Comparison of ENCODE assay signal across 26 cellular contexts in genomic region chr14:96197163-96197852, GRCh38. TPM values are rescaled to one million over a fixed set of nuclear protein-coding genes. Genes with fewer than 3 reads are reported as not detected.
"Had no signal": no experiment of that assay in that cellular context is flagged by ENCODE, and none has a peak within 500 bp of the region (broad histone marks: within the 10 kb centered on the region; RNA-seq: fewer than 3 reads in every experiment).

No MANE protein-coding gene starts in this region.

- DNase-seq: activated CD4-positive, alpha-beta T cell treated with anti-CD3 and anti-CD28 coated beads for 1 hour; activated naive CD8-positive, alpha-beta T cell treated with anti-CD3 and anti-CD28 coated beads for 36 hours; amygdala; effector memory CD8-positive, alpha-beta T cell; foreskin keratinocyte; glutamatergic neuron; hippocampal formation; islet precursor cell; left colon; midbrain; nephron progenitor cell; psoas muscle; stimulated activated naive CD8-positive, alpha-beta T cell treated with anti-CD3 and anti-CD28 coated beads, Interleukin-15, Interleukin-2, amounts not matched to agents 100 U/mL and 50 U/mL, for 24 hours; SW 1271; T-helper 2 cell; WERI-Rb-1 had no signal

- ATAC-seq: effector memory CD8-positive, alpha-beta T cell; foreskin keratinocyte; left colon; stimulated activated naive CD8-positive, alpha-beta T cell treated with anti-CD3 and anti-CD28 coated beads, Interleukin-15, Interleukin-2, amounts not matched to agents 100 U/mL and 50 U/mL, for 24 hours had no signal

- H3K36me3 ChIP-seq: WERI-Rb-1 had no signal

- H3K4me1 ChIP-seq: foreskin keratinocyte, psoas muscle had no signal

- H3K27me3 ChIP-seq: body of pancreas, foreskin keratinocyte had no signal

- H3K4me3 ChIP-seq: body of pancreas, lung, psoas muscle, skin epidermis had no signal

- H3K9me3 Mint-ChIP-seq: activated naive CD8-positive, alpha-beta T cell treated with anti-CD3 and anti-CD28 coated beads for 36 hours; effector memory CD8-positive, alpha-beta T cell; nephron progenitor cell had no signal

- H3K27ac ChIP-seq: epithelial cell of prostate, foreskin keratinocyte, psoas muscle, WERI-Rb-1 had no signal

- H3K4me3 Mint-ChIP-seq: activated naive CD8-positive, alpha-beta T cell treated with anti-CD3 and anti-CD28 coated beads for 36 hours; activated T-helper 1 cell treated with anti-CD3 and anti-CD28 coated beads, Interleukin-12 subunit alpha, Interleukin-12 subunit beta, Interleukin-2, Interleukin-4 antibody, amounts not matched to agents 30 ng/mL and 10 ng/mL and 1 ng/mL, durations not matched to agents 14 hours and 24 hours and 36 hours; effector memory CD8-positive, alpha-beta T cell; nephron progenitor cell had no signal

- H3K9me3 ChIP-seq: body of pancreas, psoas muscle had no signal

- H3K27ac Mint-ChIP-seq: activated naive CD8-positive, alpha-beta T cell treated with anti-CD3 and anti-CD28 coated beads for 36 hours; activated T-helper 1 cell treated with anti-CD3 and anti-CD28 coated beads, Interleukin-12 subunit alpha, Interleukin-12 subunit beta, Interleukin-2, Interleukin-4 antibody, amounts not matched to agents 30 ng/mL and 10 ng/mL and 1 ng/mL, durations not matched to agents 14 hours and 24 hours and 36 hours; effector memory CD8-positive, alpha-beta T cell; nephron progenitor cell had no signal

- H3K36me3 Mint-ChIP-seq: activated naive CD8-positive, alpha-beta T cell treated with anti-CD3 and anti-CD28 coated beads for 36 hours had no signal

RNA-seq across cellular contexts. Expression of gene BDKRB2, which starts 7.3 kb away (rescaled TPM):
- total RNA-seq: activated CD8-positive, alpha-beta memory T cell treated with anti-CD3 and anti-CD28 coated beads for 36 hours; activated naive CD8-positive, alpha-beta T cell treated with anti-CD3 and anti-CD28 coated beads for 36 hours; activated T-helper 1 cell treated with anti-CD3 and anti-CD28 coated beads, Interleukin-12 subunit alpha, Interleukin-12 subunit beta, Interleukin-2, Interleukin-4 antibody, amounts not matched to agents 30 ng/mL and 10 ng/mL and 1 ng/mL, durations not matched to agents 14 hours and 24 hours and 36 hours had no signal

RNA-seq across cellular contexts. Expression of gene BDKRB1, which starts 58.7 kb away (rescaled TPM):
- total RNA-seq: activated CD8-positive, alpha-beta memory T cell treated with anti-CD3 and anti-CD28 coated beads for 36 hours; activated naive CD8-positive, alpha-beta T cell treated with anti-CD3 and anti-CD28 coated beads for 36 hours; activated T-helper 1 cell treated with anti-CD3 and anti-CD28 coated beads, Interleukin-12 subunit alpha, Interleukin-12 subunit beta, Interleukin-2, Interleukin-4 antibody, amounts not matched to agents 30 ng/mL and 10 ng/mL and 1 ng/mL, durations not matched to agents 14 hours and 24 hours and 36 hours; body of pancreas; cardiac septum; dermis blood vessel endothelial cell; right cardiac atrium; temporal lobe had no signal
